7 cellular contexts compared by ENCODE assay signal in genomic region chr20:44651507-44652373, GRCh38. TPM values are rescaled to one million over a fixed set of nuclear protein-coding genes. Genes with fewer than 3 reads are reported as not detected.
DNase-seq lines count a peak whose midpoint lies in the region; FAIRE-seq and TF ChIP-seq lines count a peak whose summit lies in the region.

Gene ADA (minus strand): TSS chr20:44651699. CDS start chr20:44651607, 92 bp downstream.

- DNase-seq in GM12892 (ENCODE audit: insufficient read length) (no peak), KBM-7 (peak; percentile 62), T-helper 2 cell (peak in 3 of 5 experiments; percentile 35 to 62 (median 35)), bronchial epithelial cell (ENCODE audit: low read depth) (peak; percentile 54), iPS-NIHi7 (ENCODE audit: extremely low spot score) (peak; percentile 72), NCI-H1048 (lab: John Stamatoyannopoulos, UW) (no peak)

- in situ Hi-C loops in KBM-7 (cut with MboI; ENCODE audit: low pct_unique_long_range_greater_than_20kb, low sequenced_read_pairs), result no loop called here

- H3K27ac ChIP-seq in skeletal muscle tissue (ENCODE audit: low read depth, low read length), result peak within 1 kb of the TSS; percentile 46

- peak within 1 kb of the TSS; percentile 55 to 72 (median 70) for H3K9ac ChIP-seq in skeletal muscle tissue (ENCODE audit: low read depth in 1 of 3, low read length in 3 of 3)

- peaks cover 20 to 26% (median 21%) of the 10 kb centered on the region in 3 donors for H3K4me1 ChIP-seq in skeletal muscle tissue (ENCODE audit: control insufficient read depth in 3 of 3, insufficient read depth in 3 of 3, low read length in 3 of 3)

- TF ChIP-seq POLR2A in GM12892 (IDR thresholded peaks at IDR 0.05; ENCODE audit: low read depth, low read length), result peak; percentile 59; the same call in 1 of the 2 replicates

- FAIRE-seq in GM12892 (lab: Jason Lieb, UNC), result peak; percentile 84
- no peak for FAIRE-seq in bronchial epithelial cell (lab: Jason Lieb, UNC)

- H3K27me3 ChIP-seq in bronchial epithelial cell (ENCODE audit: control insufficient read depth, insufficient read depth, low read length) (no peaks in the 10 kb centered on the region), skeletal muscle tissue (ENCODE audit: control insufficient read depth in 3 of 3, insufficient read depth in 3 of 3, low read length in 3 of 3) (peaks cover 0 to 9% (median 0%) of the 10 kb centered on the region in 3 donors)

- no peaks in the 10 kb centered on the region for H3K9me3 ChIP-seq in skeletal muscle tissue (ENCODE audit: control insufficient read depth in 3 of 3, low read length in 3 of 3)

- peak within 1 kb of the TSS; percentile 71 for H3K4me3 ChIP-seq in bronchial epithelial cell (ENCODE audit: low read depth, low read length)
- peak within 1 kb of the TSS; percentile 80 to 82 (median 81) for H3K4me3 ChIP-seq in skeletal muscle tissue (ENCODE audit: low read length in 3 of 3)

- H3K36me3 ChIP-seq in bronchial epithelial cell (ENCODE audit: control insufficient read depth, insufficient read depth, low read length) (no peaks in the 10 kb centered on the region), skeletal muscle tissue (ENCODE audit: control insufficient read depth in 3 of 3, insufficient read depth in 3 of 3, low read length in 3 of 3) (no peaks in the 10 kb centered on the region)

- TF ChIP-seq CTCF in bronchial epithelial cell (IDR thresholded peaks at IDR 0.05; ENCODE audit: insufficient read depth, low read length, severe bottlenecking), result peak; percentile 2

RNA-seq across cellular contexts. Expression of gene ADA, which starts in this region (rescaled TPM):
- polyA plus RNA-seq in GM12892 (2012; ENCODE audit: missing spikeins), result 52.1 TPM
- total RNA-seq in bronchial epithelial cell, result 8.7 and 12.6 TPM in 2 replicates
- total RNA-seq in skeletal muscle tissue, result 3.7 TPM

Comparison
In these comparisons a context has a peak if more than half of its experiments do, and no peak if none do; other contexts are left out.
1. DNase-seq: peak in KBM-7 (single experiment), T-helper 2 cell (3 of 5), bronchial epithelial cell (single experiment) and iPS-NIHi7 (single experiment); none in GM12892 (single experiment) and NCI-H1048 (single experiment).